8 cellular contexts compared by ENCODE assay signal in the genomic region with DNA sequence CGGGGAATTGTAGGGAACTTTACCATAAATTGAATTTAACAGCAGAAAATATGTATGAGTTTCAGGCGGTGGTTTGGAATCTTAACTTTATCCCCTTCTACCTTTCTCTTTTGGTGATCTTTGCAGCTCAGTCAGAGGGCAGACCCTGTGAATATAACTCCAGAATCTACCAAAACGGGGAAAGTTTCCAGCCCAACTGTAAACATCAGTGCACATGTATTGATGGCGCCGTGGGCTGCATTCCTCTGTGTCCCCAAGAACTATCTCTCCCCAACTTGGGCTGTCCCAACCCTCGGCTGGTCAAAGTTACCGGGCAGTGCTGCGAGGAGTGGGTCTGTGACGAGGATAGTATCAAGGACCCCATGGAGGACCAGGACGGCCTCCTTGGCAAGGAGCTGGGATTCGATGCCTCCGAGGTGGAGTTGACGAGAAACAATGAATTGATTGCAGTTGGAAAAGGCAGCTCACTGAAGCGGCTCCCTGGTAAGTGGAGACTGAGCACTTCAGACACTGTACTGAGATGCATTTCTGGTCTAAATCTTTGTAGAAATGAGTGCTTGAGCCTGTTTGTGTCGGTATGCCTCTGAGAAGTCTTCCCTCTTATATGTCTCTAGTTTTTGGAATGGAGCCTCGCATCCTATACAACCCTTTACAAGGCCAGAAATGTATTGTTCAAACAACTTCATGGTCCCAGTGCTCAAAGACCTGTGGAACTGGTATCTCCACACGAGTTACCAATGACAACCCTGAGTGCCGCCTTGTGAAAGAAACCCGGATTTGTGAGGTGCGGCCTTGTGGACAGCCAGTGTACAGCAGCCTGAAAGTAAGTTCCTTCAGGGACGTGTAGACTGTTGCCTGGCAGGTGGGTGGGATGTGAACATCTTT. TPM values are rescaled to one million over a fixed set of nuclear protein-coding genes. Genes with fewer than 3 reads are reported as not detected.
DNase-seq lines count a peak whose midpoint lies in the region; ATAC-seq, FAIRE-seq and TF ChIP-seq lines count a peak whose summit lies in the region.

No MANE protein-coding gene starts in this region.

- CTCF ChIA-PET in Panc1 (lab: Charles Lee), result interaction anchor here (1.4 to 1.9 kb wide), 4 partner anchors 47 to 274 kb away, joined by 4 to 7 read pairs (median 6); a partner anchor contains a TSS

- in situ Hi-C loops in Panc1 (cut with HindIII; ENCODE audit: low pct_unique_long_range_greater_than_20kb, low sequenced_read_pairs), result no loop called here

- no peak for FAIRE-seq in GM12891 (lab: Jason Lieb, UNC)

- H3K9me3 ChIP-seq in Panc1 (ENCODE audit: control insufficient read depth, insufficient read depth, low read depth, low read length) (no peaks in the 10 kb centered on the region), esophagus muscularis mucosa (no peaks in the 10 kb centered on the region), neuron (ENCODE audit: low read length) (no peaks in the 10 kb centered on the region)

- H3K4me3 ChIP-seq in Panc1 (ENCODE audit: low read depth in 2 of 2, low read length in 2 of 2) (peak overlapping the region; percentile 76 to 88), esophagus muscularis mucosa (peak overlapping the region; percentile 80 to 91 (median 88)), neuron (ENCODE audit: low read length) (peak overlapping the region; percentile 85)

- no peak for TF ChIP-seq POLR2A in esophagus muscularis mucosa (IDR thresholded peaks at IDR 0.05; ENCODE audit: low read depth)
- no peak for TF ChIP-seq POLR2A in GM12891 (IDR thresholded peaks at IDR 0.05; ENCODE audit: low read depth, low read length)

- DNase-seq in EL (peak; percentile 75), Panc1 (ENCODE audit: low read depth, low spot score) (peak; percentile 96), esophagus muscularis mucosa (ENCODE audit: extremely low spot score) (peak; percentile 91), GM12891 (ENCODE audit: insufficient read length, low spot score) (no peak), posterior vena cava (ENCODE audit: low spot score) (no peak)

- intact Hi-C loops in Panc1 (cut with micrococcal nuclease; ENCODE audit: unreplicated experiment), result loop anchor here (1.0 to 10.0 kb wide), 3 partner anchors 47 to 433 kb away; no protein-coding TSS in a partner anchor
- intact Hi-C loops in esophagus muscularis mucosa (cut with DNase I), result loop anchor here (5.0 to 10.0 kb wide), 2 partner anchors 177 to 275 kb away; no protein-coding TSS in a partner anchor
- intact Hi-C loops in posterior vena cava (cut with DNase I), result loop anchor here in 1 of 2 donors (10.0 kb wide), 2 partner anchors 103 to 117 kb away; a partner anchor contains a TSS

- 25% methylated on average over 20 of the region's 21 CpGs for WGBS in esophagus muscularis mucosa

- peak; percentile 75 for TF ChIP-seq CTCF in Panc1 (IDR thresholded peaks at IDR 0.05)
- TF ChIP-seq CTCF in esophagus muscularis mucosa (IDR thresholded peaks at IDR 0.05), result peak; percentile 27 to 54 (median 37)

- ATAC-seq in Panc1 (peak; percentile 17), GM21619 (IDR thresholded peaks at IDR 0.05; ENCODE audit: unreplicated experiment) (no peak), HG03378 (IDR thresholded peaks at IDR 0.05; ENCODE audit: unreplicated experiment) (no peak)

- no TSS peak for BruUV-seq in Panc1 (replicated peaks; lab: Mats Ljungman, UMichigan)

- H3K27me3 ChIP-seq in Panc1 (ENCODE audit: control insufficient read depth, insufficient read depth, low read length), result no peaks in the 10 kb centered on the region
- peaks cover 0 to 4% (median 0%) of the 10 kb centered on the region in 4 donors for H3K27me3 ChIP-seq in esophagus muscularis mucosa
- no peaks in the 10 kb centered on the region for H3K27me3 ChIP-seq in neuron (ENCODE audit: insufficient read depth, low read length)

- H3K36me3 ChIP-seq in Panc1 (ENCODE audit: control insufficient read depth, insufficient read depth, low read length), result peaks cover 26% of the 10 kb centered on the region
- H3K36me3 ChIP-seq in esophagus muscularis mucosa, result peaks cover 4 to 28% (median 11%) of the 10 kb centered on the region in 4 donors
- peaks cover 22% of the 10 kb centered on the region for H3K36me3 ChIP-seq in neuron (ENCODE audit: insufficient read depth, low read length)

- TF ChIP-seq EP300 in esophagus muscularis mucosa (IDR thresholded peaks at IDR 0.05), result no peak

- POLR2A ChIA-PET in Panc1 (lab: Charles Lee), result interaction anchor here (0.5 to 1.5 kb wide), 8 partner anchors 10 to 261 kb away, joined by 3 to 16 read pairs (median 4); a partner anchor contains a TSS

- H2AFZ ChIP-seq in neuron (ENCODE audit: low read depth, low read length), result no peak overlapping the region

- H3K27ac ChIP-seq in Panc1 (ENCODE audit: low read length) (peak overlapping the region; percentile 100), esophagus muscularis mucosa (replicated peaks in 1 of 4) (peak overlapping the region; percentile 99 to 100 (median 99))

- H3K4me1 ChIP-seq in Panc1 (ENCODE audit: control insufficient read depth, insufficient read depth, low read length), result peaks cover 54% of the 10 kb centered on the region
- H3K4me1 ChIP-seq in esophagus muscularis mucosa, result peaks cover 32 to 64% (median 49%) of the 10 kb centered on the region in 4 donors
- peaks cover 50% of the 10 kb centered on the region for H3K4me1 ChIP-seq in neuron (ENCODE audit: insufficient read depth, low read length)

TF ChIP-seq in GM12891, 5 proteins besides CTCF, POLR2A, EP300 and RAD21:
- TF ChIP-seq POU2F2 (IDR thresholded peaks at IDR 0.05; ENCODE audit: low read depth, low read length) (no peak), TAF1 (IDR thresholded peaks at IDR 0.05; ENCODE audit: low read depth, low read length) (no peak), POLR2AphosphoS5 (IDR thresholded peaks at IDR 0.05; ENCODE audit: low read depth, low read length) (no peak), SPI1 (IDR thresholded peaks at IDR 0.05; ENCODE audit: low read depth, low read length) (no peak), PAX5 (IDR thresholded peaks at IDR 0.05; ENCODE audit: insufficient read depth, low read length, severe bottlenecking) (no peak)
TF ChIP-seq in GM12891: peak in this region for 0.

RNA-seq across cellular contexts. Expression of a gene that starts 1.5 kb away (rescaled TPM):
- total RNA-seq in Panc1 (2021; ENCODE audit: unreplicated experiment) (355 TPM), esophagus muscularis mucosa (100 to 1,000 TPM in 1 of 4 donors, 10 to 100 TPM in 3; 65.4 to 157 (median 75.9) TPM), posterior vena cava (100 to 1,000 TPM; 289 to 751 TPM)
- polyA plus RNA-seq in Panc1 (2012; ENCODE audit: insufficient read length), result 366 TPM
- 0.06 TPM for polyA plus RNA-seq in GM12891 (2012; ENCODE audit: low read depth, missing spikeins)

Comparison
In these comparisons a context has a peak if more than half of its experiments do, and no peak if none do; other contexts are left out.
1. DNase-seq: peak in EL (single experiment), Panc1 (single experiment) and esophagus muscularis mucosa (single experiment); none in GM12891 (single experiment) and posterior vena cava (single experiment).
2. Peak in every context shown above with its lines, with median percentiles within 50 percentile points of each other: H3K4me3 ChIP-seq.